Comparison of ENCODE assay signal across 12 cellular contexts in genomic region chr16:2465653-2466415, GRCh38. TPM values are rescaled to one million over a fixed set of nuclear protein-coding genes. Genes with fewer than 3 reads are reported as not detected.
A peak's percentile ranks its signal among the peaks of the same experiment; 100 is the strongest.
DNase-seq lines count a peak whose midpoint lies in the region; ATAC-seq, FAIRE-seq and TF ChIP-seq lines count a peak whose summit lies in the region.
"Had no signal": no experiment of that assay in that cellular context is flagged by ENCODE, and none has a peak within 500 bp of the region (broad histone marks: within the 10 kb centered on the region; RNA-seq: fewer than 3 reads in every experiment).

No MANE protein-coding gene starts in this region.

- no peak overlapping the region for H3K27ac Mint-ChIP-seq in glutamatergic neuron (ENCODE audit: unreplicated experiment)
- H3K27ac Mint-ChIP-seq: stimulated activated memory B cell treated with anti-CD40 and anti-IgM and Interleukin-4, amounts not matched to agents 10 μg/mL and 1 μg/mL and 100 μg/mL, for 72 hours had no signal

- no peak for ATAC-seq in HG02588 (IDR thresholded peaks at IDR 0.05; ENCODE audit: unreplicated experiment)
- ATAC-seq: stimulated activated memory B cell treated with anti-CD40 and anti-IgM and Interleukin-4, amounts not matched to agents 10 μg/mL and 1 μg/mL and 100 μg/mL, for 72 hours had no signal

- in situ Hi-C loops in SK-MEL-5 (cut with HindIII; ENCODE audit: low pct_unique_long_range_greater_than_20kb, low sequenced_read_pairs) = no loop called here

- peak; percentile 36 for TF ChIP-seq CTCF in D721Med (IDR thresholded peaks at IDR 0.05; ENCODE audit: insufficient read depth, missing control alignments)
- TF ChIP-seq CTCF in glutamatergic neuron (IDR thresholded peaks at IDR 0.05; ENCODE audit: partially characterized antibody, unreplicated experiment) = peak; percentile 31

- peaks cover 10% of the 10 kb centered on the region for H3K4me1 Mint-ChIP-seq in glutamatergic neuron (ENCODE audit: low read depth, unreplicated experiment)

- H3K9me3 Mint-ChIP-seq in glutamatergic neuron (ENCODE audit: unreplicated experiment) = no peaks in the 10 kb centered on the region
- H3K9me3 Mint-ChIP-seq: stimulated activated memory B cell treated with anti-CD40 and anti-IgM and Interleukin-4, amounts not matched to agents 10 μg/mL and 1 μg/mL and 100 μg/mL, for 72 hours had no signal

- H3K4me3 Mint-ChIP-seq in glutamatergic neuron (ENCODE audit: unreplicated experiment) = no peak overlapping the region
- H3K4me3 Mint-ChIP-seq: stimulated activated memory B cell treated with anti-CD40 and anti-IgM and Interleukin-4, amounts not matched to agents 10 μg/mL and 1 μg/mL and 100 μg/mL, for 72 hours had no signal

- FAIRE-seq in D721Med (lab: Jason Lieb, UNC) (no peak), H54 (lab: Jason Lieb, UNC) (no peak)

- DNase-seq in D721Med (ENCODE audit: insufficient read length, low spot score) = no peak
- no peak for DNase-seq in H54 (ENCODE audit: insufficient read length, low spot score)
- peak; percentile 68 for DNase-seq in SK-MEL-5 (ENCODE audit: low read depth, low spot score)
- DNase-seq in glutamatergic neuron = no peak
- no peak for DNase-seq in iPS-NIHi11 (ENCODE audit: low spot score)
- DNase-seq in NCI-H1105 treated with DMSO at 0.1 percent for 48 hours (lab: John Stamatoyannopoulos, UW) = no peak
- DNase-seq in retina = no peak
- DNase-seq: activated CD4-positive, alpha-beta T cell treated with anti-CD3 and anti-CD28 coated beads for 4 hours; activated naive CD4-positive, alpha-beta T cell treated with Interleukin-2 at 50 U/mL for 16 hours; NCI-H2107 had no signal

- 0 out of 2 replicates have a peak, but pooled peaks have one; percentile 14 for TF ChIP-seq POLR2A in H54 (IDR thresholded peaks at IDR 0.05; ENCODE audit: low read depth, low read length)

- H3K36me3 Mint-ChIP-seq in glutamatergic neuron (ENCODE audit: unreplicated experiment) = no peaks in the 10 kb centered on the region
- H3K36me3 Mint-ChIP-seq: stimulated activated memory B cell treated with anti-CD40 and anti-IgM and Interleukin-4, amounts not matched to agents 10 μg/mL and 1 μg/mL and 100 μg/mL, for 72 hours had no signal

- H3K27me3 Mint-ChIP-seq in glutamatergic neuron (ENCODE audit: unreplicated experiment) = peaks cover 9% of the 10 kb centered on the region

RNA-seq across cellular contexts. Expression of gene NTN3, which starts 5.3 kb away (rescaled TPM):
- 0.21 TPM in 1 of 2 replicates, not detected in the other for total RNA-seq in SK-MEL-5 (2014; rRNA removed; shearing (Covaris generic))
- not detected in 2 replicates for polyA plus RNA-seq in SK-MEL-5 (2015; cell fraction: cytosol; rRNA removed)
- polyA plus RNA-seq in SK-MEL-5 (2015; cell fraction: nucleus; rRNA removed) = not detected in 2 replicates
- 5.4 TPM for total RNA-seq in glutamatergic neuron (ENCODE audit: unreplicated experiment)

RNA-seq across cellular contexts. Expression of gene TEDC2, which starts 5.9 kb away (rescaled TPM):
- 12.1 and 15.2 TPM in 2 replicates for total RNA-seq in SK-MEL-5 (2014; rRNA removed; shearing (Covaris generic))
- 15.2 and 16.7 TPM in 2 replicates for polyA plus RNA-seq in SK-MEL-5 (2015; cell fraction: cytosol; rRNA removed)
- 99.2 and 110 TPM in 2 replicates for polyA plus RNA-seq in SK-MEL-5 (2015; cell fraction: nucleus; rRNA removed)
- total RNA-seq in glutamatergic neuron (ENCODE audit: unreplicated experiment) = 21.1 TPM

RNA-seq across cellular contexts. Expression of gene TBC1D24, which starts 9.1 kb away (rescaled TPM):
- total RNA-seq in SK-MEL-5 (2014; rRNA removed; shearing (Covaris generic)) = 5.7 and 9.3 TPM in 2 replicates
- polyA plus RNA-seq in SK-MEL-5 (2015; cell fraction: cytosol; rRNA removed) = 6.3 and 8.0 TPM in 2 replicates
- 12.2 and 21.0 TPM in 2 replicates for polyA plus RNA-seq in SK-MEL-5 (2015; cell fraction: nucleus; rRNA removed)
- 58.4 TPM for total RNA-seq in glutamatergic neuron (ENCODE audit: unreplicated experiment)

RNA-seq across cellular contexts. Expression of gene CCNF, which starts 36.6 kb away (rescaled TPM):
- 12.9 and 14.5 TPM in 2 replicates for total RNA-seq in SK-MEL-5 (2014; rRNA removed; shearing (Covaris generic))
- 13.6 and 14.9 TPM in 2 replicates for polyA plus RNA-seq in SK-MEL-5 (2015; cell fraction: cytosol; rRNA removed)
- 20.5 and 26.2 TPM in 2 replicates for polyA plus RNA-seq in SK-MEL-5 (2015; cell fraction: nucleus; rRNA removed)
- total RNA-seq in glutamatergic neuron (ENCODE audit: unreplicated experiment) = 26.4 TPM

RNA-seq across cellular contexts. Expression of gene ATP6V0C, which starts 47.9 kb away (rescaled TPM):
- 77.8 and 90.0 TPM in 2 replicates for total RNA-seq in SK-MEL-5 (2014; rRNA removed; shearing (Covaris generic))
- 658 and 749 TPM in 2 replicates for polyA plus RNA-seq in SK-MEL-5 (2015; cell fraction: cytosol; rRNA removed)
- 45.5 and 71.0 TPM in 2 replicates for polyA plus RNA-seq in SK-MEL-5 (2015; cell fraction: nucleus; rRNA removed)
- total RNA-seq in glutamatergic neuron (ENCODE audit: unreplicated experiment) = 274 TPM
